26 cellular contexts compared by ENCODE assay signal in the genomic region with DNA sequence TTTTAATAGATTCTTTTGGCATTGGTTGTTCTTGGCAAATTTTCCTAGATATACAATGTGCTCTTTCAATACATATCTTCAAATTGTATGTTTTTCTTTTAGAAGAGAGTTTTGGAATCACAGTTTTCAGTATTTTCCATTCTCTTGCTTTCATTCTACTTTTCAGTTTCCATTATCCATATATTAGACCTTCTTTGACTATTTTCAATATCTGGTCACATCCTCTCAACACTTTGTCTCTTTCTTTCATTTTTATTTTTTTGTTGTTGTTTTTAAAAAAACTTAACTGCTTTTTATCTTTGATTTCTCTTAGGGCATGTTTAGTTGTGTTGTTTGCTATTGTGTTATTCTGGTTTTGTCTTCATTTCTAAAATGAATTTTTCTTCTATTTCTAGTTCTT.
"Had no signal": no experiment of that assay in that cellular context is flagged by ENCODE, and none has a peak within 500 bp of the region (broad histone marks: within the 10 kb centered on the region; RNA-seq: fewer than 3 reads in every experiment).

No MANE protein-coding gene starts in this region.

- H3K4me3 ChIP-seq: colonic mucosa, esophagus muscularis mucosa, heart right ventricle, left ventricle myocardium inferior, lower lobe of right lung, ovary, right lobe of liver, stomach, testis, tibial artery had no signal

- H3K36me3 ChIP-seq: colonic mucosa, esophagus muscularis mucosa, heart right ventricle, left ventricle myocardium inferior, lower lobe of right lung, ovary, right lobe of liver, stomach, tibial artery had no signal

- ATAC-seq: foreskin keratinocyte; heart right ventricle; left colon; lower lobe of right lung; natural killer cell; right lobe of liver; stimulated activated effector memory CD8-positive, alpha-beta T cell treated with anti-CD3 and anti-CD28 coated beads, Interleukin-12 subunit alpha, Interleukin-12 subunit beta, amount 100 ng/mL, for 72 hours had no signal

- H3K36me3 Mint-ChIP-seq: stimulated activated effector memory CD8-positive, alpha-beta T cell treated with anti-CD3 and anti-CD28 coated beads, Interleukin-12 subunit alpha, Interleukin-12 subunit beta, amount 100 ng/mL, for 72 hours had no signal

- H3K27ac Mint-ChIP-seq: dendritic cell treated with granulocyte-macrophage colony-stimulating factor and Interleukin-4, amounts not matched to agents 40 ng/mL and 50 ng/mL, for 4 days; immature natural killer cell; natural killer cell; stimulated activated effector memory CD8-positive, alpha-beta T cell treated with anti-CD3 and anti-CD28 coated beads, Interleukin-12 subunit alpha, Interleukin-12 subunit beta, amount 100 ng/mL, for 72 hours; type B pancreatic cell had no signal

- H3K27ac ChIP-seq: colonic mucosa, esophagus muscularis mucosa, foreskin keratinocyte, heart right ventricle, left ventricle myocardium inferior, lower lobe of right lung, ovary, right lobe of liver, stomach, testis, tibial artery had no signal

- FAIRE-seq: endothelial cell of umbilical vein had no signal

- H3K4me1 ChIP-seq: colonic mucosa, esophagus muscularis mucosa, foreskin keratinocyte, heart right ventricle, left ventricle myocardium inferior, lower lobe of right lung, stomach, testis, tibial artery had no signal

- H3K4me3 Mint-ChIP-seq: dendritic cell treated with granulocyte-macrophage colony-stimulating factor and Interleukin-4, amounts not matched to agents 40 ng/mL and 50 ng/mL, for 4 days; immature natural killer cell; natural killer cell; stimulated activated effector memory CD8-positive, alpha-beta T cell treated with anti-CD3 and anti-CD28 coated beads, Interleukin-12 subunit alpha, Interleukin-12 subunit beta, amount 100 ng/mL, for 72 hours; type B pancreatic cell had no signal

- H3K4me1 Mint-ChIP-seq: immature natural killer cell; natural killer cell; stimulated activated effector memory CD8-positive, alpha-beta T cell treated with anti-CD3 and anti-CD28 coated beads, Interleukin-12 subunit alpha, Interleukin-12 subunit beta, amount 100 ng/mL, for 72 hours had no signal

- H3K27me3 ChIP-seq: colonic mucosa, ovary, right lobe of liver, testis, tibial artery had no signal

- DNase-seq: colonic mucosa; effector CD8-positive, alpha-beta T cell; foreskin keratinocyte; glutamatergic neuron; heart right ventricle; hypothalamus; immature natural killer cell; kidney glomerular epithelial cell; left colon; left ventricle myocardium inferior; lower lobe of right lung; natural killer cell; occipital lobe; ovary; right lobe of liver; stimulated activated CD4-positive, alpha-beta T cell treated with anti-CD3 and anti-CD28 coated beads, Interleukin-2, amount 100 ng/mL, for 24 hours; stimulated activated CD4-positive, alpha-beta T cell treated with anti-CD3 and anti-CD28 coated beads, Interleukin-4, amount 100 ng/mL, for 24 hours; stimulated activated naive CD4-positive, alpha-beta T cell treated with Interleukin-2 at 50 U/mL for 16 hours; stomach; testis; tibial artery had no signal

- H3K9me3 ChIP-seq: colonic mucosa, ovary, right lobe of liver, testis had no signal
